Comparison of ENCODE assay signal across 8 cellular contexts in the genomic region with DNA sequence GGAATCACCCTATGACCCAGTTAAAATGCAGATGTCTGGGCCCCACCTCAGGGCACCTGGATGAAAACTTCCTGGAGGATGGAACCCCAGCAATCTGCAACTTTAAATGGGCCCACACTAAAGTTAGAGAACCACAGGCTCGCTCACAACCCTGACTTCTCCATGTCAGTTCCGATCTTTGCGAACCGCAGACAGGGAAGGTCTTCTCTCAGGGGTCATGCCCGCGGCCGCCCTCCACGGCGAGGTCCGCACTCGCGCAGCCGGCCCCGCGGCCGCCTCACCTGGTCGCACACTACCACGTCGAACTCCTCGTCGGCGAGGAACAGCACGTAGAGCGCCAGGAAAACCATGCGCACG. TPM values are rescaled to one million over a fixed set of nuclear protein-coding genes. Genes with fewer than 3 reads are reported as not detected.
DNase-seq lines count a peak whose midpoint lies in the region; ATAC-seq, FAIRE-seq and TF ChIP-seq lines count a peak whose summit lies in the region.

No MANE protein-coding gene starts in this region.

- no peaks in the 10 kb centered on the region for H3K9me3 Mint-ChIP-seq in brain

- DNase-seq in middle frontal gyrus (ENCODE audit: extremely low spot score, low spot score) (no peak), NCI-H2171 (lab: John Stamatoyannopoulos, UW) (no peak), GM19239 (ENCODE audit: insufficient read length, low spot score) (no peak), NCI-H1694 (lab: John Stamatoyannopoulos, UW) (no peak)

- peak overlapping the region; percentile 92 to 99 (median 98) for H3K27ac ChIP-seq in BLaER1 treated with 17β-estradiol and CSF1 and Interleukin-3, amounts not matched to agents 10 nM and 100 nM
- H3K27ac ChIP-seq in mesodermal cell (ENCODE audit: low read depth, low read length, severe bottlenecking), result peak overlapping the region; percentile 99

- FAIRE-seq in GM19239 (lab: Jason Lieb, UNC), result no peak

- peaks cover 50 to 69% (median 62%) of the 10 kb centered on the region in 11 experiments for H3K36me3 ChIP-seq in BLaER1 treated with 17β-estradiol and CSF1 and Interleukin-3, amounts not matched to agents 10 nM and 100 nM
- peaks cover 54% of the 10 kb centered on the region for H3K36me3 ChIP-seq in mesodermal cell (ENCODE audit: control insufficient read depth, insufficient read depth, low read length)

- H3K9ac ChIP-seq in BLaER1 treated with 17β-estradiol and CSF1 and Interleukin-3, amounts not matched to agents 10 nM and 100 nM, result peak overlapping the region; percentile 90 to 99 (median 96)

- peak overlapping the region; percentile 86 to 98 (median 92) for H3K4me3 ChIP-seq in BLaER1 treated with 17β-estradiol and CSF1 and Interleukin-3, amounts not matched to agents 10 nM and 100 nM
- peak overlapping the region; percentile 92 for H3K4me3 ChIP-seq in mesodermal cell (ENCODE audit: extremely low read depth, insufficient read depth, low read length, poor library complexity, severe bottlenecking)

- H3K9me3 ChIP-seq in BLaER1 treated with 17β-estradiol and CSF1 and Interleukin-3, amounts not matched to agents 10 nM and 100 nM (replicated peaks in 1 of 11), result no peaks in the 10 kb centered on the region
- no peaks in the 10 kb centered on the region for H3K9me3 ChIP-seq in mesodermal cell (ENCODE audit: control insufficient read depth, low read length)

- H3K27me3 Mint-ChIP-seq in brain, result peaks cover 17% of the 10 kb centered on the region

- peak overlapping the region; percentile 92 to 99 (median 98) for H3K4me3 Mint-ChIP-seq in brain

- peak overlapping the region; percentile 94 to 98 (median 95) for H3K27ac Mint-ChIP-seq in brain

- H3K4me1 ChIP-seq in BLaER1 treated with 17β-estradiol and CSF1 and Interleukin-3, amounts not matched to agents 10 nM and 100 nM, result peaks cover 30 to 52% (median 37%) of the 10 kb centered on the region in 10 experiments
- no peaks in the 10 kb centered on the region for H3K4me1 ChIP-seq in mesodermal cell (ENCODE audit: control insufficient read depth, insufficient read depth, low read length, poor library complexity, severe bottlenecking)

- ATAC-seq in HG03432 (IDR thresholded peaks at IDR 0.05; ENCODE audit: unreplicated experiment), result peak; percentile 34

- peaks cover 57% of the 10 kb centered on the region for H3K36me3 Mint-ChIP-seq in brain

- peak overlapping the region; percentile 84 to 99 (median 94) for H3K4me2 ChIP-seq in BLaER1 treated with 17β-estradiol and CSF1 and Interleukin-3, amounts not matched to agents 10 nM and 100 nM

- no peak for TF ChIP-seq CTCF in brain (conservative IDR thresholded peaks at IDR 0.05)

- H3K27me3 ChIP-seq in BLaER1 treated with 17β-estradiol and CSF1 and Interleukin-3, amounts not matched to agents 10 nM and 100 nM, result no peaks in the 10 kb centered on the region

- H3K4me1 Mint-ChIP-seq in brain, result peaks cover 74% of the 10 kb centered on the region

- WGBS in mesodermal cell (ENCODE audit: insufficient coverage in 2 of 2), 2 experiments, result 1% methylated on average over 23 to 25 of the region's 26 CpGs

- H4K20me1 ChIP-seq in BLaER1 treated with 17β-estradiol and CSF1 and Interleukin-3, amounts not matched to agents 10 nM and 100 nM, result peaks cover 41 to 94% (median 85%) of the 10 kb centered on the region in 11 experiments; a peak in 21 of 22 replicates

RNA-seq across cellular contexts. Expression of gene ALG2, which starts 0.5 kb away (rescaled TPM):
- 16.1 TPM for polyA plus RNA-seq in brain (ENCODE audit: insufficient read depth, low read depth, low replicate concordance)
- 24.7 TPM for polyA plus RNA-seq in mesodermal cell (2013, experiment 1 of 2)
- polyA plus RNA-seq in mesodermal cell (2013, experiment 2 of 2), result 25.6 TPM

RNA-seq across cellular contexts. Expression of gene SEC61B, which starts 0.8 kb away (rescaled TPM):
- polyA plus RNA-seq in brain (ENCODE audit: insufficient read depth, low read depth, low replicate concordance), result 249 TPM
- polyA plus RNA-seq in mesodermal cell (2013, experiment 1 of 2), result 268 TPM
- 246 TPM for polyA plus RNA-seq in mesodermal cell (2013, experiment 2 of 2)
